16 cellular contexts compared by ENCODE assay signal in genomic region chr5:107832746-107833145, GRCh38.
DNase-seq lines count a peak whose midpoint lies in the region; ATAC-seq and TF ChIP-seq lines count a peak whose summit lies in the region.
"Had no signal": no experiment of that assay in that cellular context is flagged by ENCODE, and none has a peak within 500 bp of the region (broad histone marks: within the 10 kb centered on the region; RNA-seq: fewer than 3 reads in every experiment).

No MANE protein-coding gene starts in this region.

- TF ChIP-seq RAD21 in IMR-90 (IDR thresholded peaks at IDR 0.05; ENCODE audit: low read length), result no peak

- no peak overlapping the region for H3K14ac ChIP-seq in IMR-90 (replicated peaks; ENCODE audit: low read depth, low read length)

- no peak overlapping the region for H3K18ac ChIP-seq in IMR-90 (ENCODE audit: low read depth, low read length)

- no peak overlapping the region for H4K8ac ChIP-seq in IMR-90 (ENCODE audit: low read depth in 2 of 2, low read length in 2 of 2)

- H3K27ac Mint-ChIP-seq in chondrocyte (ENCODE audit: unreplicated experiment), result no peak overlapping the region
- H3K27ac Mint-ChIP-seq: CD4-positive, alpha-beta memory T cell had no signal

- CTCF ChIA-PET in IMR-90 (lab: Yijun Ruan, JAX), result interaction anchor here (1.1 kb wide), 1 partner anchor 23 kb away, joined by 3 read pairs; no protein-coding TSS in a partner anchor

- no peaks in the 10 kb centered on the region for H3K9me2 ChIP-seq in hepatocyte (replicated peaks; ENCODE audit: insufficient read depth)

- no peak overlapping the region for H2AK9ac ChIP-seq in IMR-90 (replicated peaks; ENCODE audit: low read depth, low read length, poor library complexity)

- H4K20me1 ChIP-seq in IMR-90 (ENCODE audit: insufficient read depth, low read length) (no peaks in the 10 kb centered on the region), hepatocyte (ENCODE audit: insufficient read depth, poor library complexity, severe bottlenecking) (no peaks in the 10 kb centered on the region)

- H2BK5ac ChIP-seq in IMR-90 (ENCODE audit: low read depth, low read length, poor library complexity, severe bottlenecking), result no peak overlapping the region

- DNase-seq in EH (ENCODE audit: low read depth), result peak; percentile 11
- DNase-seq in IMR-90, result peak; percentile 28
- no peak for DNase-seq in hepatocyte (ENCODE audit: low spot score)
- DNase-seq in HK-2 (ENCODE audit: unreplicated experiment), result no peak
- no peak for DNase-seq in chondrocyte (ENCODE audit: low spot score)
- DNase-seq: 8988T; ACHN; C1 segment of cervical spinal cord; CD4-positive, alpha-beta memory T cell; DMS153; DND-41; GDM1; H7 had no signal

- H3K36me3 Mint-ChIP-seq in chondrocyte (ENCODE audit: low read depth), result no peaks in the 10 kb centered on the region
- H3K36me3 Mint-ChIP-seq: CD4-positive, alpha-beta memory T cell had no signal

- peaks cover 5% of the 10 kb centered on the region; the same call in 1 of the 2 replicates for H3K9me1 ChIP-seq in IMR-90 (ENCODE audit: insufficient read depth, low read length)

- no CpG with 5 or more reads among the region's 3 CpGs for WGBS in IMR-90 (ENCODE audit: extremely low coverage in 2 of 2, insufficient read length in 1 of 2), 2 experiments
- WGBS in hepatocyte (ENCODE audit: low lambda C conversion rate, missing lambda C conversion rate), result 93% methylated on average over 3 of the region's 3 CpGs

- peak overlapping the region; percentile 86 for H2BK120ac ChIP-seq in IMR-90 (ENCODE audit: low read depth, low read length)

- H3K4me3 Mint-ChIP-seq in chondrocyte (ENCODE audit: unreplicated experiment), result no peak overlapping the region
- H3K4me3 Mint-ChIP-seq: CD4-positive, alpha-beta memory T cell had no signal

- H2BK20ac ChIP-seq in IMR-90 (ENCODE audit: low read depth, low read length), result peak overlapping the region; percentile 68

- H3K27me3 ChIP-seq in IMR-90 (ENCODE audit: control insufficient read depth, insufficient read depth, low read length), result no peaks in the 10 kb centered on the region
- H3K27me3 ChIP-seq in hepatocyte, result no peaks in the 10 kb centered on the region

- BruUV-seq in IMR-90 (replicated peaks; lab: Mats Ljungman, UMichigan), result no TSS peak

- TF ChIP-seq POLR2A in IMR-90 (IDR thresholded peaks at IDR 0.05; ENCODE audit: low read depth, low read length), result no peak

- H3K4ac ChIP-seq in IMR-90 (ENCODE audit: low read depth, low read length), result no peak overlapping the region; the same call in 1 of the 2 replicates

- POLR2A ChIA-PET in IMR-90 (lab: Charles Lee; ENCODE audit: unreplicated experiment), result interaction anchor here (0.6 kb wide), 1 partner anchor 54 kb away, joined by 3 read pairs; no protein-coding TSS in a partner anchor

- no peak overlapping the region for H2AFZ ChIP-seq in IMR-90 (replicated peaks; ENCODE audit: low read length, poor library complexity)
- no peak overlapping the region for H2AFZ ChIP-seq in hepatocyte

- H3K79me2 ChIP-seq in hepatocyte, result no peaks in the 10 kb centered on the region

- no peak overlapping the region for H4K5ac ChIP-seq in IMR-90 (ENCODE audit: low read depth, low read length)

- intact Hi-C loops in IMR-90 (cut with micrococcal nuclease), result no loop called here

- no peak overlapping the region for H3K4me2 ChIP-seq in IMR-90 (ENCODE audit: low read depth, low read length)
- H3K4me2 ChIP-seq in hepatocyte, result no peak overlapping the region
- H3K4me2 ChIP-seq: A549 had no signal

- H3K36me3 ChIP-seq in IMR-90 (ENCODE audit: control insufficient read depth, insufficient read depth, low read length) (no peaks in the 10 kb centered on the region), hepatocyte (replicated peaks; ENCODE audit: insufficient read depth, low read depth) (no peaks in the 10 kb centered on the region)

- TF ChIP-seq CTCF in IMR-90 (conservative IDR thresholded peaks at IDR 0.05; ENCODE audit: low read depth, low read length), result no peak
- no peak for TF ChIP-seq CTCF in hepatocyte (IDR thresholded peaks at IDR 0.05; ENCODE audit: poor library complexity)
- TF ChIP-seq CTCF in chondrocyte (IDR thresholded peaks at IDR 0.05), result no peak

- no peaks in the 10 kb centered on the region for H3K9me3 Mint-ChIP-seq in chondrocyte (ENCODE audit: low read depth)
- H3K9me3 Mint-ChIP-seq: CD4-positive, alpha-beta memory T cell had no signal

- no peak overlapping the region for H3K27ac ChIP-seq in IMR-90 (ENCODE audit: insufficient read depth, low read length)
- peak overlapping the region; percentile 43 for H3K27ac ChIP-seq in hepatocyte
- H3K27ac ChIP-seq: A549 had no signal

- no peak overlapping the region for H3K56ac ChIP-seq in IMR-90 (ENCODE audit: extremely low read depth, insufficient read depth, low read length)

- ATAC-seq in IMR-90 (ENCODE audit: low read depth) (0 out of 2 replicates have a peak, but pooled peaks have one; percentile 30), HG02885 (IDR thresholded peaks at IDR 0.05; ENCODE audit: poor library complexity, unreplicated experiment) (no peak)
- ATAC-seq: A549, GM12878 had no signal

- dilution Hi-C loops in IMR-90 (cut with HindIII; ENCODE audit: low sequenced_read_pairs, unreplicated experiment), result no loop called here

- 0 out of 3 replicates have a peak overlapping the region, but pooled peaks have one; percentile 14 for H2BK15ac ChIP-seq in IMR-90 (ENCODE audit: low read depth, low read length)

- in situ Hi-C loops in IMR-90 (cut with MboI; ENCODE audit: low sequenced_read_pairs), result no loop called here

- no peak overlapping the region for H3K9ac ChIP-seq in IMR-90 (ENCODE audit: low read depth, low read length)

- H3K4me1 Mint-ChIP-seq in chondrocyte (ENCODE audit: low read depth), result no peaks in the 10 kb centered on the region
- H3K4me1 Mint-ChIP-seq: CD4-positive, alpha-beta memory T cell had no signal

- H3K4me1 ChIP-seq in IMR-90 (ENCODE audit: control insufficient read depth, insufficient read depth, low read length) (peaks cover 4% of the 10 kb centered on the region), hepatocyte (ENCODE audit: insufficient read depth) (no peaks in the 10 kb centered on the region)
- H3K4me1 ChIP-seq: A549 had no signal

- H3K4me3 ChIP-seq in IMR-90 (ENCODE audit: insufficient read depth, low read depth, low read length), result no peak overlapping the region
- H3K4me3 ChIP-seq in hepatocyte, result no peak overlapping the region
- H3K4me3 ChIP-seq: A549, GM12878 had no signal

- H3K23ac ChIP-seq in IMR-90 (ENCODE audit: low read depth, low read length), result no peak overlapping the region

- H2AK5ac ChIP-seq in IMR-90 (ENCODE audit: low read depth, low read length), result no peak overlapping the region

- no peaks in the 10 kb centered on the region for H3K9me3 ChIP-seq in IMR-90 (ENCODE audit: control insufficient read depth, insufficient read depth, low read length)
- no peaks in the 10 kb centered on the region for H3K9me3 ChIP-seq in hepatocyte (ENCODE audit: low read depth)
- H3K9me3 ChIP-seq: A549 had no signal

- H4K91ac ChIP-seq in IMR-90 (ENCODE audit: insufficient read depth, low read depth, low read length), result no peak overlapping the region

- H3K27me3 Mint-ChIP-seq in chondrocyte (ENCODE audit: low read depth), result no peaks in the 10 kb centered on the region
- H3K27me3 Mint-ChIP-seq: CD4-positive, alpha-beta memory T cell had no signal

- no peaks in the 10 kb centered on the region for H3K79me1 ChIP-seq in IMR-90 (ENCODE audit: low read depth in 1 of 2, low read length in 2 of 2)

TF ChIP-seq in IMR-90, 13 proteins besides CTCF, POLR2A, EP300 and RAD21:
- no peak for TF ChIP-seq NFE2L2 (IDR thresholded peaks at IDR 0.05; ENCODE audit: low read depth, low read length)
TF ChIP-seq in IMR-90: peak in this region for 0.

Comparison
In these comparisons a context has a peak if more than half of its experiments do, and no peak if none do; other contexts are left out.
1. DNase-seq: peak in EH (single experiment) and IMR-90 (single experiment); none in hepatocyte (single experiment), HK-2 (single experiment) and chondrocyte (single experiment).